Comparison of ENCODE assay signal across 24 cellular contexts in genomic region chr13:65768545-65768944, GRCh38.
"Had no signal": no experiment of that assay in that cellular context is flagged by ENCODE, and none has a peak within 500 bp of the region (broad histone marks: within the 10 kb centered on the region; RNA-seq: fewer than 3 reads in every experiment).

No MANE protein-coding gene starts in this region.

- H3K36me3 ChIP-seq: colonic mucosa, esophagus squamous epithelium, gastrocnemius medialis, lower lobe of right lung, right atrium auricular region, spleen, tibial nerve had no signal

- H3K4me3 ChIP-seq: colonic mucosa, dorsolateral prefrontal cortex, esophagus squamous epithelium, gastrocnemius medialis, lower lobe of right lung, psoas muscle, right atrium auricular region, spleen, tibial nerve had no signal

- H3K27me3 Mint-ChIP-seq: activated CD4-positive, alpha-beta memory T cell treated with anti-CD3 and anti-CD28 coated beads for 36 hours; activated naive CD8-positive, alpha-beta T cell treated with anti-CD3 and anti-CD28 coated beads, Interleukin-2, amount 10 ng/mL, durations not matched to agents 7 days and 5 days; naive thymus-derived CD8-positive, alpha-beta T cell; stimulated activated naive CD8-positive, alpha-beta T cell treated with anti-CD3 and anti-CD28 coated beads, Interleukin-15, amount 100 ng/mL, for 72 hours had no signal

- H3K36me3 Mint-ChIP-seq: activated CD4-positive, alpha-beta memory T cell treated with anti-CD3 and anti-CD28 coated beads for 36 hours; activated naive CD8-positive, alpha-beta T cell treated with anti-CD3 and anti-CD28 coated beads, Interleukin-2, amount 10 ng/mL, durations not matched to agents 7 days and 5 days had no signal

- H3K9me3 ChIP-seq: colonic mucosa, gastrocnemius medialis had no signal

- H3K27ac Mint-ChIP-seq: activated CD4-positive, alpha-beta memory T cell treated with anti-CD3 and anti-CD28 coated beads for 36 hours; activated naive CD4-positive, alpha-beta T cell treated with anti-CD3 and anti-CD28 coated beads for 36 hours; activated naive CD8-positive, alpha-beta T cell treated with anti-CD3 and anti-CD28 coated beads, Interleukin-2, amount 10 ng/mL, durations not matched to agents 7 days and 5 days; mesothelial cell of epicardium; naive thymus-derived CD8-positive, alpha-beta T cell; stimulated activated naive CD8-positive, alpha-beta T cell treated with anti-CD3 and anti-CD28 coated beads, Interleukin-15, amount 100 ng/mL, for 72 hours had no signal

- H3K4me1 Mint-ChIP-seq: activated naive CD8-positive, alpha-beta T cell treated with anti-CD3 and anti-CD28 coated beads, Interleukin-2, amount 10 ng/mL, durations not matched to agents 7 days and 5 days; mesothelial cell of epicardium; naive thymus-derived CD8-positive, alpha-beta T cell; stimulated activated naive CD8-positive, alpha-beta T cell treated with anti-CD3 and anti-CD28 coated beads, Interleukin-15, amount 100 ng/mL, for 72 hours had no signal

- H3K27ac ChIP-seq: colonic mucosa, dorsolateral prefrontal cortex, esophagus squamous epithelium, gastrocnemius medialis, lower lobe of right lung, psoas muscle, right atrium auricular region, spleen, tibial nerve had no signal

- H3K4me3 Mint-ChIP-seq: activated CD4-positive, alpha-beta memory T cell treated with anti-CD3 and anti-CD28 coated beads for 36 hours; activated naive CD4-positive, alpha-beta T cell treated with anti-CD3 and anti-CD28 coated beads for 36 hours; activated naive CD8-positive, alpha-beta T cell treated with anti-CD3 and anti-CD28 coated beads, Interleukin-2, amount 10 ng/mL, durations not matched to agents 7 days and 5 days; mesothelial cell of epicardium; naive thymus-derived CD8-positive, alpha-beta T cell; stimulated activated naive CD8-positive, alpha-beta T cell treated with anti-CD3 and anti-CD28 coated beads, Interleukin-15, amount 100 ng/mL, for 72 hours had no signal

- H3K27me3 ChIP-seq: colonic mucosa, dorsolateral prefrontal cortex, esophagus squamous epithelium, gastrocnemius medialis, right atrium auricular region, spleen, tibial nerve had no signal

- H3K4me1 ChIP-seq: colonic mucosa, esophagus squamous epithelium, gastrocnemius medialis, lower lobe of right lung, psoas muscle, right atrium auricular region, spleen, tibial nerve had no signal

- DNase-seq: activated CD4-positive, alpha-beta memory T cell treated with anti-CD3 and anti-CD28 coated beads for 36 hours; activated CD4-positive, alpha-beta T cell treated with anti-CD3 and anti-CD28 coated beads for 4 hours; activated CD4-positive, CD25-positive, alpha-beta regulatory T cell; activated effector memory CD4-positive, alpha-beta T cell treated with Interleukin-2 at 50 U/mL for 16 hours; activated naive CD4-positive, alpha-beta T cell treated with anti-CD3 and anti-CD28 coated beads for 36 hours; activated naive CD8-positive, alpha-beta T cell treated with anti-CD3 and anti-CD28 coated beads, Interleukin-2, amount 10 ng/mL, durations not matched to agents 7 days and 5 days; activated T-cell treated with anti-CD3 and anti-CD28 coated beads, Interleukin-2, amount 50 U/mL, for 48 hours; amniotic stem cell; colonic mucosa; dorsolateral prefrontal cortex; esophagus squamous epithelium; gastrocnemius medialis; hippocampal formation; lower lobe of right lung; naive thymus-derived CD8-positive, alpha-beta T cell; psoas muscle; spleen; stimulated activated CD4-positive, alpha-beta T cell treated with anti-CD3 and anti-CD28 coated beads, Interleukin-4, amount 100 ng/mL, for 4 hours; stimulated activated naive CD8-positive, alpha-beta T cell treated with anti-CD3 and anti-CD28 coated beads, Interleukin-15, amount 100 ng/mL, for 72 hours; T-helper 9 cell had no signal

- ATAC-seq: gastrocnemius medialis; left lobe of liver; lower lobe of right lung; naive thymus-derived CD8-positive, alpha-beta T cell; psoas muscle; stimulated activated naive CD8-positive, alpha-beta T cell treated with anti-CD3 and anti-CD28 coated beads, Interleukin-15, amount 100 ng/mL, for 72 hours had no signal
